Comparison of ENCODE assay signal across 18 cellular contexts in genomic region chr1:31416101-31416736, GRCh38. TPM values are rescaled to one million over a fixed set of nuclear protein-coding genes. Genes with fewer than 3 reads are reported as not detected.
A peak's percentile ranks its signal among the peaks of the same experiment; 100 is the strongest.
DNase-seq lines count a peak whose midpoint lies in the region; ATAC-seq, FAIRE-seq and TF ChIP-seq lines count a peak whose summit lies in the region.
"Had no signal": no experiment of that assay in that cellular context is flagged by ENCODE, and none has a peak within 500 bp of the region (broad histone marks: within the 10 kb centered on the region; RNA-seq: fewer than 3 reads in every experiment).

No MANE protein-coding gene starts in this region.

- no peak for TF ChIP-seq CTCF in choroid plexus epithelial cell (conservative IDR thresholded peaks at IDR 0.05; ENCODE audit: low read depth, low read length)
- no peak for TF ChIP-seq CTCF in HepG2 (CRISPR knock-in tag; IDR thresholded peaks at IDR 0.05)
- TF ChIP-seq CTCF in psoas muscle (IDR thresholded peaks at IDR 0.05): no peak

- H3K4me2 ChIP-seq in HepG2 (ENCODE audit: low read depth, low read length): peak overlapping the region; percentile 90; the same call in 1 of the 2 replicates

- H3K79me2 ChIP-seq in HepG2 (ENCODE audit: insufficient read depth, low read length): peaks cover 25% of the 10 kb centered on the region

- BruUV-seq in HepG2 (replicated peaks; lab: Mats Ljungman, UMichigan): no TSS peak

- WGBS in HepG2 (ENCODE audit: low lambda C conversion rate): 78% methylated on average over 6 of the region's 7 CpGs
- 38 to 70% (median 57%) methylated on average over 7 of the region's 7 CpGs for WGBS in psoas muscle, 3 donors

- H3K36me3 ChIP-seq in HepG2 (replicated peaks in 1 of 2; ENCODE audit: control insufficient read depth in 1 of 2, insufficient read depth in 2 of 2, low read length in 2 of 2) (no peaks in the 10 kb centered on the region; a peak in 1 of 5 replicates), psoas muscle (ENCODE audit: insufficient read depth in 1 of 2, low read depth in 1 of 2) (no peaks in the 10 kb centered on the region)

- peaks cover 4% of the 10 kb centered on the region; the same call in 1 of the 2 replicates for H4K20me1 ChIP-seq in HepG2 (ENCODE audit: insufficient read depth, low read length)

- H3K9ac ChIP-seq in HepG2 (ENCODE audit: insufficient read depth, low read depth, low read length): peak overlapping the region; percentile 23; the same call in 1 of the 2 replicates

- TF ChIP-seq POLR2A in HepG2 (IDR thresholded peaks at IDR 0.05; ENCODE audit: insufficient read depth in 1 of 2, low read depth in 2 of 2, low read length in 2 of 2): no peak

- ATAC-seq in HepG2: no peak
- peak; percentile 23 to 77 (median 49) for ATAC-seq in psoas muscle
- ATAC-seq in HG02623 (IDR thresholded peaks at IDR 0.05; ENCODE audit: unreplicated experiment): no peak
- ATAC-seq: activated CD8-positive, alpha-beta T cell treated with anti-CD3 and anti-CD28 coated beads, Interleukin-2, amount 10 ng/mL, durations not matched to agents 7 days and 5 days had no signal

- H3K9me3 ChIP-seq in HepG2 (ENCODE audit: low read length) (no peaks in the 10 kb centered on the region), psoas muscle (no peaks in the 10 kb centered on the region)

- TF ChIP-seq EP300 in HepG2 (IDR thresholded peaks at IDR 0.05; ENCODE audit: low read depth in 2 of 2, low read length in 2 of 2): no peak
- TF ChIP-seq EP300 in HepG2 (CRISPR knock-in tag; IDR thresholded peaks at IDR 0.05; ENCODE audit: borderline replicate concordance): no peak

- H3K27ac ChIP-seq in HepG2 (ENCODE audit: extremely low read length, insufficient read depth, low read length): peak overlapping the region; percentile 70
- H3K27ac ChIP-seq in psoas muscle: peak overlapping the region; percentile 94
- H3K27ac ChIP-seq: VCaP had no signal

- POLR2A ChIA-PET in HepG2 (lab: Yijun Ruan, JAX): no interaction called here

- H2AFZ ChIP-seq in HepG2 (ENCODE audit: low read length): no peak overlapping the region

- intact Hi-C loops in HepG2 (cut with micrococcal nuclease; ENCODE audit: unreplicated experiment) (no loop called here), psoas muscle (cut with DNase I) (no loop called here)

- H3K4me3 ChIP-seq in choroid plexus epithelial cell (ENCODE audit: low read depth, low read length): no peak overlapping the region
- peak overlapping the region in 1 of 3 experiments; percentile 88; a peak in 1 of 6 replicates for H3K4me3 ChIP-seq in HepG2 (replicated peaks in 1 of 3; ENCODE audit: insufficient read depth in 1 of 3, low read depth in 2 of 3, low read length in 3 of 3)
- H3K4me3 ChIP-seq in psoas muscle: no peak overlapping the region

- DNase-seq in LHCN-M2 (ENCODE audit: low read depth) (peak; percentile 20), choroid plexus epithelial cell (ENCODE audit: low read depth) (peak; percentile 25), HepG2 (ENCODE audit: low spot score) (no peak), psoas muscle (peak in 1 of 2 donors; percentile 66), C1 segment of cervical spinal cord (lab: John Stamatoyannopoulos, UW) (no peak), NCI-H2107 (lab: John Stamatoyannopoulos, UW) (no peak)
- DNase-seq in stimulated activated CD4-positive, alpha-beta T cell treated with anti-CD3 and anti-CD28 coated beads, Interleukin-2, amount 100 ng/mL, for 24 hours: no peak
- DNase-seq: activated CD8-positive, alpha-beta T cell treated with anti-CD3 and anti-CD28 coated beads, Interleukin-2, amount 10 ng/mL, durations not matched to agents 7 days and 5 days; activated effector memory CD4-positive, alpha-beta T cell treated with Interleukin-2 at 50 U/mL for 16 hours; anterior cingulate cortex; erythroblast; head of caudate nucleus; islet precursor cell; naive B cell; NCI-H1694 treated with DMSO at 0.1 percent for 48 hours; NCI-H526 treated with DMSO at 0.1 percent for 48 hours had no signal

- FAIRE-seq in HepG2 (lab: Jason Lieb, UNC): peak; percentile 15

- H3K4me1 ChIP-seq in HepG2 (ENCODE audit: insufficient read depth, low read length): peaks cover 80% of the 10 kb centered on the region
- H3K4me1 ChIP-seq in psoas muscle: peaks cover 24% of the 10 kb centered on the region

- TF ChIP-seq RAD21 in HepG2 (CRISPR knock-in tag; IDR thresholded peaks at IDR 0.05): no peak

- H3K27me3 ChIP-seq in HepG2 (ENCODE audit: control insufficient read depth in 1 of 2, insufficient read depth in 2 of 2, low read length in 2 of 2) (peaks cover 0 to 12% of the 10 kb centered on the region in 2 experiments; a peak in 1 of 5 replicates), psoas muscle (ENCODE audit: insufficient read depth in 3 of 3, low read length in 2 of 3) (peaks cover 0 to 3% (median 0%) of the 10 kb centered on the region in 3 donors)

- CTCF ChIA-PET in HepG2 (lab: Yijun Ruan, JAX; ENCODE audit: low intra/inter-chr PET ratio, low total read pairs): no interaction called here

- in situ Hi-C loops in HepG2 (cut with HindIII; ENCODE audit: extremely low pct_ligation_motif_present, low pct_unique_long_range_greater_than_20kb): no loop called here

TF ChIP-seq in HepG2, 621 proteins besides CTCF, POLR2A, EP300 and RAD21 (continues in another document):
- TF ChIP-seq NR2F6 (IDR thresholded peaks at IDR 0.05): no peak
- TF ChIP-seq NR2F6 (CRISPR knock-in tag; IDR thresholded peaks at IDR 0.05): 0 out of 2 replicates have a peak, but pooled peaks have one; percentile 17
- TF ChIP-seq AKAP8 (CRISPR knock-in tag; IDR thresholded peaks at IDR 0.05): peak; percentile 21; the same call in 1 of the 2 replicates
- TF ChIP-seq ZBTB7A (CRISPR knock-in tag; IDR thresholded peaks at IDR 0.05): no peak
- 0 out of 2 replicates have a peak, but pooled peaks have one; percentile 18 for TF ChIP-seq RARA (CRISPR knock-in tag; IDR thresholded peaks at IDR 0.05)
- TF ChIP-seq MED1 (CRISPR knock-in tag; IDR thresholded peaks at IDR 0.05): 0 out of 2 replicates have a peak, but pooled peaks have one; percentile 31
- peak; percentile 6; the same call in 1 of the 2 replicates for TF ChIP-seq CEBPB (IDR thresholded peaks at IDR 0.05; ENCODE audit: borderline replicate concordance, low read depth, low read length)

RNA-seq across cellular contexts. Expression of gene SERINC2, which starts 3.2 kb away (rescaled TPM):
- total RNA-seq in LHCN-M2 (2014; rRNA removed): 18.4 and 23.9 TPM in 2 replicates
- 65.8 TPM for polyA plus RNA-seq in LHCN-M2 (2012)
- 3.0 and 4.8 TPM in 2 replicates for total RNA-seq in HepG2 (2016; rRNA removed; fragmentation: Illumina TruSeq; extraction: Trizol)
- total RNA-seq in HepG2 (2016; cell fraction: cytosol; rRNA removed; fragmentation: Illumina TruSeq; extraction: Trizol; ENCODE audit: low read depth): 9.1 and 12.6 TPM in 2 replicates
- total RNA-seq in HepG2 (2016; cell fraction: insoluble cytoplasmic fraction; rRNA removed; fragmentation: Illumina TruSeq; extraction: Trizol): 2.2 and 4.5 TPM in 2 replicates
- 12.8 and 17.7 TPM in 2 replicates for total RNA-seq in HepG2 (2016; cell fraction: membrane; rRNA removed; fragmentation: Illumina TruSeq; extraction: Trizol)
- total RNA-seq in HepG2 (2016; cell fraction: nucleus; rRNA removed; fragmentation: Illumina TruSeq; extraction: Trizol): 4.1 and 4.4 TPM in 2 replicates
- polyA plus RNA-seq in HepG2 (2011; rRNA removed): 126 and 165 TPM in 2 replicates
- polyA plus RNA-seq in HepG2 (2011; cell fraction: cytosol; rRNA removed): 143 and 167 TPM in 2 replicates
- polyA plus RNA-seq in HepG2 (2011; cell fraction: nucleus; rRNA removed): 209 and 229 TPM in 2 replicates
- polyA plus RNA-seq in HepG2 (2012): 90.5 and 102 TPM in 2 replicates
- polyA plus RNA-seq in HepG2 (2016; cell fraction: cytosol; fragmentation: Illumina TruSeq; extraction: Trizol; ENCODE audit: low read depth): 28.9 and 29.6 TPM in 2 replicates
- polyA plus RNA-seq in HepG2 (2016; cell fraction: insoluble cytoplasmic fraction; fragmentation: Illumina TruSeq; extraction: Trizol; ENCODE audit: low read depth): 6.0 and 7.0 TPM in 2 replicates
- polyA plus RNA-seq in HepG2 (2016; cell fraction: membrane; fragmentation: Illumina TruSeq; extraction: Trizol; ENCODE audit: low read depth): 31.1 and 34.7 TPM in 2 replicates
- polyA plus RNA-seq in HepG2 (2016; cell fraction: nucleus; fragmentation: Illumina TruSeq; extraction: Trizol; ENCODE audit: insufficient read depth, low read depth): 13.8 and 14.5 TPM in 2 replicates
- polyA minus RNA-seq in HepG2 (2011; rRNA and poly(A)+ RNA removed; ENCODE audit: low replicate concordance): 18.6 and 182 TPM in 2 replicates
- 50.9 and 52.1 TPM in 2 replicates for polyA minus RNA-seq in HepG2 (2011; cell fraction: cytosol; rRNA and poly(A)+ RNA removed)
- polyA minus RNA-seq in HepG2 (2011; cell fraction: nucleus; rRNA and poly(A)+ RNA removed): 32.4 and 36.7 TPM in 2 replicates
- 10 to 100 TPM; 26.4 to 50.7 (median 30.4) TPM for total RNA-seq in psoas muscle
- polyA plus RNA-seq in psoas muscle: 10 to 100 TPM; 13.4 to 93.4 (median 33.5) TPM

RNA-seq across cellular contexts. Expression of gene FABP3, which starts 43.3 kb away (rescaled TPM):
- total RNA-seq in LHCN-M2 (2014; rRNA removed) (5.1 and 10.2 TPM in 2 replicates), HepG2 (2016; rRNA removed; fragmentation: Illumina TruSeq; extraction: Trizol) (0.24 and 0.46 TPM in 2 replicates), psoas muscle (1,000 to 10,000 TPM in 2 of 4 donors, 100 to 1,000 TPM in 2; 467 to 4,001 (median 1,634) TPM)
- polyA plus RNA-seq in LHCN-M2 (2012): 90.8 TPM
- not detected in 2 replicates for total RNA-seq in HepG2 (2016; cell fraction: cytosol; rRNA removed; fragmentation: Illumina TruSeq; extraction: Trizol; ENCODE audit: low read depth)
- total RNA-seq in HepG2 (2016; cell fraction: insoluble cytoplasmic fraction; rRNA removed; fragmentation: Illumina TruSeq; extraction: Trizol): 0.17 TPM in 1 of 2 replicates, not detected in the other
- 0.40 TPM in 1 of 2 replicates, not detected in the other for total RNA-seq in HepG2 (2016; cell fraction: membrane; rRNA removed; fragmentation: Illumina TruSeq; extraction: Trizol)
- not detected in 2 replicates for total RNA-seq in HepG2 (2016; cell fraction: nucleus; rRNA removed; fragmentation: Illumina TruSeq; extraction: Trizol)
- polyA plus RNA-seq in HepG2 (2011; rRNA removed) (0.21 and 0.37 TPM in 2 replicates), psoas muscle (1,000 to 10,000 TPM; 1,537 to 3,507 (median 3,423) TPM)
- polyA plus RNA-seq in HepG2 (2011; cell fraction: cytosol; rRNA removed): 0.28 and 0.64 TPM in 2 replicates
- 0.38 TPM in 1 of 2 replicates, not detected in the other for polyA plus RNA-seq in HepG2 (2011; cell fraction: nucleus; rRNA removed)
- 0.45 TPM in 1 of 2 replicates, not detected in the other for polyA plus RNA-seq in HepG2 (2012)
- not detected in 2 replicates for polyA plus RNA-seq in HepG2 (2016; cell fraction: cytosol; fragmentation: Illumina TruSeq; extraction: Trizol; ENCODE audit: low read depth)
- polyA plus RNA-seq in HepG2 (2016; cell fraction: insoluble cytoplasmic fraction; fragmentation: Illumina TruSeq; extraction: Trizol; ENCODE audit: low read depth): not detected in 2 replicates
- 0.43 TPM in 1 of 2 replicates, not detected in the other for polyA plus RNA-seq in HepG2 (2016; cell fraction: membrane; fragmentation: Illumina TruSeq; extraction: Trizol; ENCODE audit: low read depth)
- not detected in 2 replicates for polyA plus RNA-seq in HepG2 (2016; cell fraction: nucleus; fragmentation: Illumina TruSeq; extraction: Trizol; ENCODE audit: insufficient read depth, low read depth)
- polyA minus RNA-seq in HepG2 (2011; rRNA and poly(A)+ RNA removed; ENCODE audit: low replicate concordance): 0.82 and 10.2 TPM in 2 replicates
- polyA minus RNA-seq in HepG2 (2011; cell fraction: cytosol; rRNA and poly(A)+ RNA removed): not detected in 2 replicates
- polyA minus RNA-seq in HepG2 (2011; cell fraction: nucleus; rRNA and poly(A)+ RNA removed): not detected in 2 replicates
- total RNA-seq: activated CD8-positive, alpha-beta T cell treated with anti-CD3 and anti-CD28 coated beads, Interleukin-2, amount 10 ng/mL, durations not matched to agents 7 days and 5 days had no signal

Comparison
In these comparisons a context has a peak if more than half of its experiments do, and no peak if none do; other contexts are left out.
1. DNase-seq: peak in LHCN-M2 (single experiment) and choroid plexus epithelial cell (single experiment); none in HepG2 (single experiment), C1 segment of cervical spinal cord (0 of 14), stimulated activated CD4-positive, alpha-beta T cell treated with anti-CD3 and anti-CD28 coated beads, Interleukin-2, amount 100 ng/mL, for 24 hours (0 of 2) and NCI-H2107 (single experiment).
2. ATAC-seq: peak in psoas muscle (4 of 4); none in HepG2 (single experiment) and HG02623 (single experiment).
3. RNA of gene FABP3, which starts 43.3 kb away (total RNA-seq): 467 to 4,001 TPM in psoas muscle; 5.1 to 10.2 TPM in LHCN-M2 and 0.17 to 0.46 TPM in HepG2; every median in the first group is over 10 times any median in the second.